In genomic region chr14:64654072-64654899, GRCh38 we compare ENCODE assay signal across 9 cellular contexts. TPM values are rescaled to one million over a fixed set of nuclear protein-coding genes. Genes with fewer than 3 reads are reported as not detected.
A peak's percentile ranks its signal among the peaks of the same experiment; 100 is the strongest.
DNase-seq lines count a peak whose midpoint lies in the region; ATAC-seq and TF ChIP-seq lines count a peak whose summit lies in the region.
"Had no signal": no experiment of that assay in that cellular context is flagged by ENCODE, and none has a peak within 500 bp of the region (broad histone marks: within the 10 kb centered on the region; RNA-seq: fewer than 3 reads in every experiment).

No MANE protein-coding gene starts in this region.

- no peaks in the 10 kb centered on the region for H3K9me3 Mint-ChIP-seq in activated CD4-positive, alpha-beta T cell treated with anti-CD3 and anti-CD28 coated beads for 36 hours (ENCODE audit: low read depth)
- peaks cover 0 to 2% of the 10 kb centered on the region in 2 donors for H3K9me3 Mint-ChIP-seq in stimulated activated naive B cell treated with anti-CD40 and anti-IgM and Interleukin-4, amounts not matched to agents 10 μg/mL and 1 μg/mL and 100 μg/mL, for 72 hours

- H3K4me3 Mint-ChIP-seq in activated CD4-positive, alpha-beta T cell treated with anti-CD3 and anti-CD28 coated beads for 36 hours = no peak overlapping the region
- H3K4me3 Mint-ChIP-seq in stimulated activated naive B cell treated with anti-CD40 and anti-IgM and Interleukin-4, amounts not matched to agents 10 μg/mL and 1 μg/mL and 100 μg/mL, for 72 hours = no peak overlapping the region

- peak overlapping the region in 1 of 2 experiments; percentile 69; a peak in 2 of 4 replicates for H3K27ac ChIP-seq in SK-N-SH (ENCODE audit: low read depth in 2 of 2, low read length in 1 of 2)
- H3K27ac ChIP-seq: C4-2B had no signal

- H3K9me2 ChIP-seq in SK-N-SH = no peaks in the 10 kb centered on the region

- TF ChIP-seq RAD21 in SK-N-SH (IDR thresholded peaks at IDR 0.05; ENCODE audit: low read length) = no peak

- H3K27me3 ChIP-seq in SK-N-SH (ENCODE audit: insufficient read depth) = no peaks in the 10 kb centered on the region; the same call in 1 of the 2 replicates

- H3K27me3 Mint-ChIP-seq in activated CD4-positive, alpha-beta T cell treated with anti-CD3 and anti-CD28 coated beads for 36 hours = peaks cover 9% of the 10 kb centered on the region
- peaks cover 12 to 34% of the 10 kb centered on the region in 2 donors for H3K27me3 Mint-ChIP-seq in stimulated activated naive B cell treated with anti-CD40 and anti-IgM and Interleukin-4, amounts not matched to agents 10 μg/mL and 1 μg/mL and 100 μg/mL, for 72 hours

- no peak for DNase-seq in activated CD4-positive, alpha-beta T cell treated with anti-CD3 and anti-CD28 coated beads for 36 hours
- no peak for DNase-seq in activated CD4-positive, alpha-beta T cell treated with anti-CD3 and anti-CD28 coated beads for 4 hours
- DNase-seq in SK-N-SH (no peak), foreskin fibroblast (peak; percentile 79 to 85)
- peak; percentile 19 for DNase-seq in stimulated activated naive B cell treated with anti-CD40 and anti-IgM and Interleukin-4, amounts not matched to agents 10 μg/mL and 1 μg/mL and 100 μg/mL, for 72 hours
- no peak for DNase-seq in activated CD4-positive, alpha-beta T cell treated with anti-CD3 and anti-CD28 coated beads for 1 hour

- no peak for TF ChIP-seq EP300 in SK-N-SH (IDR thresholded peaks at IDR 0.05; ENCODE audit: borderline replicate concordance in 1 of 2, low read depth in 1 of 2, low read length in 1 of 2)

- 44% methylated on average over 7 of the region's 7 CpGs for WGBS in SK-N-SH (ENCODE audit: low lambda C conversion rate)

- intact Hi-C loops in activated CD4-positive, alpha-beta T cell treated with anti-CD3 and anti-CD28 coated beads for 36 hours (cut with DNase I, micrococcal nuclease) = no loop called here

- H3K4me1 Mint-ChIP-seq in activated CD4-positive, alpha-beta T cell treated with anti-CD3 and anti-CD28 coated beads for 36 hours = peaks cover 14% of the 10 kb centered on the region
- peaks cover 9 to 18% of the 10 kb centered on the region in 2 donors for H3K4me1 Mint-ChIP-seq in stimulated activated naive B cell treated with anti-CD40 and anti-IgM and Interleukin-4, amounts not matched to agents 10 μg/mL and 1 μg/mL and 100 μg/mL, for 72 hours

- H3K79me2 ChIP-seq in SK-N-SH (ENCODE audit: insufficient read depth) = no peaks in the 10 kb centered on the region

- no peak overlapping the region for H3K4me3 ChIP-seq in SK-N-SH (ENCODE audit: low read depth in 2 of 2, low read length in 1 of 2)
- H3K4me3 ChIP-seq in foreskin fibroblast (ENCODE audit: low read depth in 1 of 2, low read length in 2 of 2) = no peak overlapping the region

- H4K20me1 ChIP-seq in SK-N-SH (ENCODE audit: insufficient read depth) = no peaks in the 10 kb centered on the region

- H3F3A ChIP-seq in SK-N-SH (replicated peaks; ENCODE audit: insufficient read depth) = no peaks in the 10 kb centered on the region

- no peak overlapping the region; the same call in 1 of the 2 replicates for H2AFZ ChIP-seq in SK-N-SH (ENCODE audit: low read depth)

- 0 out of 4 replicates have a peak, but pooled peaks cover 0 to 6% of the 10 kb centered on the region in 2 experiments for H3K4me1 ChIP-seq in SK-N-SH (ENCODE audit: control insufficient read depth in 1 of 2, insufficient read depth in 2 of 2, low read depth in 1 of 2, low read length in 1 of 2)

- H3K9ac ChIP-seq in SK-N-SH = no peak overlapping the region

- no peaks in the 10 kb centered on the region for H3K9me3 ChIP-seq in SK-N-SH

- peak; percentile 92 for ATAC-seq in activated CD4-positive, alpha-beta T cell treated with anti-CD3 and anti-CD28 coated beads for 36 hours
- peak; percentile 95 to 97 for ATAC-seq in stimulated activated naive B cell treated with anti-CD40 and anti-IgM and Interleukin-4, amounts not matched to agents 10 μg/mL and 1 μg/mL and 100 μg/mL, for 72 hours (replicated peaks)
- ATAC-seq in HG03460 (IDR thresholded peaks at IDR 0.05; ENCODE audit: unreplicated experiment) = no peak
- no peak for ATAC-seq in HG02840 (IDR thresholded peaks at IDR 0.05; ENCODE audit: low FRiP score, unreplicated experiment)

- POLR2A ChIA-PET in activated CD4-positive, alpha-beta T cell treated with anti-CD3 and anti-CD28 coated beads for 36 hours (lab: Charles Lee) = no interaction called here
- POLR2A ChIA-PET in SK-N-SH (lab: Yijun Ruan, JAX) = no interaction called here

- CTCF ChIA-PET in activated CD4-positive, alpha-beta T cell treated with anti-CD3 and anti-CD28 coated beads for 36 hours (lab: Charles Lee) = interaction anchor here (0.5 to 2.2 kb wide), 6 partner anchors 15 to 236 kb away, joined by 3 to 13 read pairs (median 3); no protein-coding TSS in a partner anchor
- CTCF ChIA-PET in SK-N-SH (lab: Yijun Ruan, JAX) = interaction anchor here (1.4 to 3.7 kb wide), 4 partner anchors 16 to 110 kb away, joined by 4 to 25 read pairs (median 7); no protein-coding TSS in a partner anchor

- no peaks in the 10 kb centered on the region for H3K36me3 Mint-ChIP-seq in activated CD4-positive, alpha-beta T cell treated with anti-CD3 and anti-CD28 coated beads for 36 hours (ENCODE audit: low read depth)
- peaks cover 0 to 2% of the 10 kb centered on the region in 2 donors for H3K36me3 Mint-ChIP-seq in stimulated activated naive B cell treated with anti-CD40 and anti-IgM and Interleukin-4, amounts not matched to agents 10 μg/mL and 1 μg/mL and 100 μg/mL, for 72 hours

- TF ChIP-seq CTCF in SK-N-SH (IDR thresholded peaks at IDR 0.05) = no peak
- TF ChIP-seq CTCF in foreskin fibroblast (IDR thresholded peaks at IDR 0.05; ENCODE audit: low read depth, low read length) = no peak

- no peaks in the 10 kb centered on the region for H3K36me3 ChIP-seq in SK-N-SH (replicated peaks in 1 of 2; ENCODE audit: control insufficient read depth in 1 of 2, insufficient read depth in 2 of 2, low read length in 1 of 2)

- no peak overlapping the region for H3K27ac Mint-ChIP-seq in activated CD4-positive, alpha-beta T cell treated with anti-CD3 and anti-CD28 coated beads for 36 hours
- H3K27ac Mint-ChIP-seq in stimulated activated naive B cell treated with anti-CD40 and anti-IgM and Interleukin-4, amounts not matched to agents 10 μg/mL and 1 μg/mL and 100 μg/mL, for 72 hours = no peak overlapping the region

- H3K4me2 ChIP-seq in SK-N-SH = peak overlapping the region; percentile 31; the same call in 1 of the 2 replicates

TF ChIP-seq in SK-N-SH, 30 proteins besides CTCF, POLR2A, EP300 and RAD21 (continues in another document):
- TF ChIP-seq POLR2AphosphoS5 (IDR thresholded peaks at IDR 0.05; ENCODE audit: low read depth, low read length) (no peak), RCOR1 (IDR thresholded peaks at IDR 0.05; ENCODE audit: low read length) (no peak), PBX3 (IDR thresholded peaks at IDR 0.05) (peak; percentile 59), FOSL2 (IDR thresholded peaks at IDR 0.05; ENCODE audit: borderline replicate concordance, low read depth) (peak; percentile 52; the same call in 1 of the 2 replicates), NRF1 (IDR thresholded peaks at IDR 0.05; ENCODE audit: low read depth, low read length) (no peak), JUND (IDR thresholded peaks at IDR 0.05) (peak; percentile 57; the same call in 1 of the 2 replicates), USF1 (IDR thresholded peaks at IDR 0.05; ENCODE audit: borderline replicate concordance, low read depth) (no peak), TAF1 (IDR thresholded peaks at IDR 0.05; ENCODE audit: borderline replicate concordance, low read depth, low read length) (no peak), FOXM1 (IDR thresholded peaks at IDR 0.05; ENCODE audit: low read depth) (no peak), SMC3 (IDR thresholded peaks at IDR 0.05; ENCODE audit: low read depth, low read length) (no peak), CHD2 (IDR thresholded peaks at IDR 0.05; ENCODE audit: low read length, partially characterized antibody) (no peak)
- TF ChIP-seq, protein P1, sequence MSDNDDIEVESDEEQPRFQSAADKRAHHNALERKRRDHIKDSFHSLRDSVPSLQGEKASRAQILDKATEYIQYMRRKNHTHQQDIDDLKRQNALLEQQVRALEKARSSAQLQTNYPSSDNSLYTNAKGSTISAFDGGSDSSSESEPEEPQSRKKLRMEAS (IDR thresholded peaks at IDR 0.05; ENCODE audit: low read depth) = no peak
- TF ChIP-seq, protein P2, sequence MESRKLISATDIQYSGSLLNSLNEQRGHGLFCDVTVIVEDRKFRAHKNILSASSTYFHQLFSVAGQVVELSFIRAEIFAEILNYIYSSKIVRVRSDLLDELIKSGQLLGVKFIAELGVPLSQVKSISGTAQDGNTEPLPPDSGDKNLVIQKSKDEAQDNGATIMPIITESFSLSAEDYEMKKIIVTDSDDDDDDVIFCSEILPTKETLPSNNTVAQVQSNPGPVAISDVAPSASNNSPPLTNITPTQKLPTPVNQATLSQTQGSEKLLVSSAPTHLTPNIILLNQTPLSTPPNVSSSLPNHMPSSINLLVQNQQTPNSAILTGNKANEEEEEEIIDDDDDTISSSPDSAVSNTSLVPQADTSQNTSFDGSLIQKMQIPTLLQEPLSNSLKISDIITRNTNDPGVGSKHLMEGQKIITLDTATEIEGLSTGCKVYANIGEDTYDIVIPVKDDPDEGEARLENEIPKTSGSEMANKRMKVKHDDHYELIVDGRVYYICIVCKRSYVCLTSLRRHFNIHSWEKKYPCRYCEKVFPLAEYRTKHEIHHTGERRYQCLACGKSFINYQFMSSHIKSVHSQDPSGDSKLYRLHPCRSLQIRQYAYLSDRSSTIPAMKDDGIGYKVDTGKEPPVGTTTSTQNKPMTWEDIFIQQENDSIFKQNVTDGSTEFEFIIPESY (IDR thresholded peaks at IDR 0.05; ENCODE audit: borderline replicate concordance, low read depth) = no peak

RNA-seq across cellular contexts. Expression of gene PLEKHG3, which starts 49.9 kb away (rescaled TPM):
- 1 to 10 TPM; 6.3 to 7.1 TPM for total RNA-seq in activated CD4-positive, alpha-beta T cell treated with anti-CD3 and anti-CD28 coated beads for 36 hours
- polyA plus RNA-seq in SK-N-SH (2012; rRNA removed) = 4.9 and 5.1 TPM in 2 replicates
- 2.6 and 4.0 TPM in 2 replicates for polyA plus RNA-seq in SK-N-SH (2012; cell fraction: cytosol; rRNA removed)
- 18.3 and 21.2 TPM in 2 replicates for polyA plus RNA-seq in SK-N-SH (2012; cell fraction: nucleus; rRNA removed)

Comparison
In these comparisons a context has a peak if more than half of its experiments do, and no peak if none do; other contexts are left out.
1. ATAC-seq: peak in activated CD4-positive, alpha-beta T cell treated with anti-CD3 and anti-CD28 coated beads for 36 hours (single experiment) and stimulated activated naive B cell treated with anti-CD40 and anti-IgM and Interleukin-4, amounts not matched to agents 10 μg/mL and 1 μg/mL and 100 μg/mL, for 72 hours (2 of 2); none in HG03460 (single experiment) and HG02840 (single experiment).
2. DNase-seq: peak in foreskin fibroblast (2 of 2) and stimulated activated naive B cell treated with anti-CD40 and anti-IgM and Interleukin-4, amounts not matched to agents 10 μg/mL and 1 μg/mL and 100 μg/mL, for 72 hours (single experiment); none in activated CD4-positive, alpha-beta T cell treated with anti-CD3 and anti-CD28 coated beads for 36 hours (single experiment), activated CD4-positive, alpha-beta T cell treated with anti-CD3 and anti-CD28 coated beads for 4 hours (0 of 2), SK-N-SH (single experiment) and activated CD4-positive, alpha-beta T cell treated with anti-CD3 and anti-CD28 coated beads for 1 hour (single experiment).